Comparison of ENCODE assay signal across 8 cellular contexts in the genomic region with DNA sequence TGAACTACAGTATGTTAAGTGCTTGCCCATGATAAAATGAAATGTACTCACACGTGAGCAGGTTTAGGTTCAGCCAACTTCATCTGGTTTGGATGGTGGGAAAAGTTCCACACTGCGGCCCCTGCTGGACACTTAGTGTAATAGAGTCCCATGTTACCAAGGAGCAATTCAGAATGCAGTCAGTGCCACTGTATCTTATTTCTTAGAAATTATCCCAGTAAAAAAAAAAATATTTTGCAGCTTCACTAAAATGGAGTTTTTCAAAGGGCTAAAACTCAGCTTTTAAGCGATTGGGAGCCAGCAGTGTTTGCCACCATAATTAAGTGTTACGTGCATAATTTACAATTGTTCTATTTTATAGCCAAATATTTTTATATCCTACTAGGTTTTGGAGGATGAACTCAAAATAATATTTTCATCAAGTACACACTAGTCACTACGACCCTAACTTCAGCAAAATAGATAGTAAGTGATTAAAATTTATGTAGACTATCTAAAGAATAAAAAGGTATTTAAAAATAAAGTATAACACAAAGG.
DNase-seq lines count a peak whose midpoint lies in the region; ATAC-seq and TF ChIP-seq lines count a peak whose summit lies in the region.

No MANE protein-coding gene starts in this region.

- no peaks in the 10 kb centered on the region for H3K4me1 Mint-ChIP-seq in activated naive CD4-positive, alpha-beta T cell treated with anti-CD3 and anti-CD28 coated beads, Interleukin-2, amount 10 ng/mL, durations not matched to agents 7 days and 5 days

- peak; percentile 54 for DNase-seq in activated naive CD4-positive, alpha-beta T cell treated with anti-CD3 and anti-CD28 coated beads, Interleukin-2, amount 10 ng/mL, durations not matched to agents 7 days and 5 days
- peak; percentile 77 for DNase-seq in cardiac septum (ENCODE audit: low spot score)
- DNase-seq in psoas muscle: peak; percentile 44 to 70
- no peak for DNase-seq in ecto neural progenitor cell (ENCODE audit: low spot score)

- no peak overlapping the region for H3K9ac ChIP-seq in OCI-LY3 (ENCODE audit: low read length)

- H3K9me3 ChIP-seq in DOHH2 (ENCODE audit: control insufficient read depth, insufficient read depth, low read length) (no peaks in the 10 kb centered on the region), OCI-LY3 (ENCODE audit: insufficient read depth, low read length) (no peaks in the 10 kb centered on the region), psoas muscle (no peaks in the 10 kb centered on the region)

- H3K4me3 Mint-ChIP-seq in activated naive CD4-positive, alpha-beta T cell treated with anti-CD3 and anti-CD28 coated beads, Interleukin-2, amount 10 ng/mL, durations not matched to agents 7 days and 5 days: no peak overlapping the region

- H3K27ac ChIP-seq in DOHH2 (ENCODE audit: low read depth, low read length): no peak overlapping the region
- H3K27ac ChIP-seq in OCI-LY3 (ENCODE audit: low read length): no peak overlapping the region
- no peak overlapping the region for H3K27ac ChIP-seq in psoas muscle

- H3K27me3 Mint-ChIP-seq in activated naive CD4-positive, alpha-beta T cell treated with anti-CD3 and anti-CD28 coated beads, Interleukin-2, amount 10 ng/mL, durations not matched to agents 7 days and 5 days: no peaks in the 10 kb centered on the region

- CTCF ChIA-PET in activated naive CD4-positive, alpha-beta T cell treated with anti-CD3 and anti-CD28 coated beads, Interleukin-2, amount 10 ng/mL, durations not matched to agents 7 days and 5 days (lab: Charles Lee): interaction anchor here (1.0 to 1.8 kb wide), 4 partner anchors 13 to 643 kb away, joined by 3 to 13 read pairs (median 4); no protein-coding TSS in a partner anchor

- WGBS in psoas muscle, 3 donors: 28 to 35% (median 31%) methylated on average over 5 of the region's 5 CpGs

- no peak overlapping the region for H3K27ac Mint-ChIP-seq in activated naive CD4-positive, alpha-beta T cell treated with anti-CD3 and anti-CD28 coated beads, Interleukin-2, amount 10 ng/mL, durations not matched to agents 7 days and 5 days

- intact Hi-C loops in cardiac septum (cut with DNase I): loop anchor here (5.0 kb wide), 2 partner anchors 226 to 466 kb away; no protein-coding TSS in a partner anchor
- intact Hi-C loops in psoas muscle (cut with DNase I): loop anchor here (2.0 to 10.0 kb wide), 4 partner anchors 222 to 468 kb away; no protein-coding TSS in a partner anchor

- ATAC-seq in GM19438 (IDR thresholded peaks at IDR 0.05; ENCODE audit: low read depth, unreplicated experiment) (peak; percentile 86), HG03378 (IDR thresholded peaks at IDR 0.05; ENCODE audit: unreplicated experiment) (peak; percentile 88), psoas muscle (peak; percentile 76 to 93 (median 82))

- H3K79me2 ChIP-seq in DOHH2 (ENCODE audit: control insufficient read depth, low read length) (no peaks in the 10 kb centered on the region), OCI-LY3 (ENCODE audit: low read length) (no peaks in the 10 kb centered on the region)

- no peak overlapping the region for H3K4me2 ChIP-seq in DOHH2 (ENCODE audit: low read length)
- peak overlapping the region; percentile 35 for H3K4me2 ChIP-seq in OCI-LY3 (ENCODE audit: low read length)

- TF ChIP-seq CTCF in DOHH2 (IDR thresholded peaks at IDR 0.05; ENCODE audit: low read depth, low read length, poor library complexity, severe bottlenecking) (peak; percentile 73), OCI-LY3 (IDR thresholded peaks at IDR 0.05; ENCODE audit: low read depth, low read length) (peak; percentile 92), psoas muscle (IDR thresholded peaks at IDR 0.05) (peak; percentile 87)

- H3K27me3 ChIP-seq in DOHH2 (ENCODE audit: control insufficient read depth, low read length) (no peaks in the 10 kb centered on the region), OCI-LY3 (ENCODE audit: low read depth, low read length) (no peaks in the 10 kb centered on the region), psoas muscle (ENCODE audit: insufficient read depth in 3 of 3, low read length in 2 of 3) (no peaks in the 10 kb centered on the region)

- H3K4me3 ChIP-seq in DOHH2 (ENCODE audit: low read length) (no peak overlapping the region), OCI-LY3 (ENCODE audit: low read length) (no peak overlapping the region), psoas muscle (no peak overlapping the region)

- H4K20me1 ChIP-seq in DOHH2 (ENCODE audit: control insufficient read depth, insufficient read depth, low read depth, low read length): no peaks in the 10 kb centered on the region
- H4K20me1 ChIP-seq in OCI-LY3 (ENCODE audit: insufficient read depth, low read length): no peaks in the 10 kb centered on the region

- H3K36me3 ChIP-seq in DOHH2 (ENCODE audit: control insufficient read depth, low read length) (no peaks in the 10 kb centered on the region), OCI-LY3 (replicated peaks; ENCODE audit: low read depth, low read length) (no peaks in the 10 kb centered on the region), psoas muscle (ENCODE audit: insufficient read depth in 1 of 2, low read depth in 1 of 2) (no peaks in the 10 kb centered on the region)

- H3K4me1 ChIP-seq in DOHH2 (ENCODE audit: control insufficient read depth, low read length) (peaks cover 11% of the 10 kb centered on the region), OCI-LY3 (ENCODE audit: low read length) (peaks cover 15% of the 10 kb centered on the region), psoas muscle (no peaks in the 10 kb centered on the region)

- peak overlapping the region; percentile 20; the same call in 1 of the 2 replicates for H2AFZ ChIP-seq in OCI-LY3 (ENCODE audit: low read depth, low read length)

- no peaks in the 10 kb centered on the region for H3K9me2 ChIP-seq in DOHH2 (replicated peaks; ENCODE audit: control insufficient read depth, low read length)

- no peaks in the 10 kb centered on the region for H3K9me3 Mint-ChIP-seq in activated naive CD4-positive, alpha-beta T cell treated with anti-CD3 and anti-CD28 coated beads, Interleukin-2, amount 10 ng/mL, durations not matched to agents 7 days and 5 days

- H3F3A ChIP-seq in DOHH2 (ENCODE audit: control insufficient read depth, insufficient read depth): no peaks in the 10 kb centered on the region

- H3K36me3 Mint-ChIP-seq in activated naive CD4-positive, alpha-beta T cell treated with anti-CD3 and anti-CD28 coated beads, Interleukin-2, amount 10 ng/mL, durations not matched to agents 7 days and 5 days: no peaks in the 10 kb centered on the region
